ENCODE assay signal across 18 cellular contexts in genomic region chr10:22733992-22734391, GRCh38. TPM values are rescaled to one million over a fixed set of nuclear protein-coding genes. Genes with fewer than 3 reads are reported as not detected.
DNase-seq lines count a peak whose midpoint lies in the region; ATAC-seq and TF ChIP-seq lines count a peak whose summit lies in the region.
"Had no signal": no experiment of that assay in that cellular context is flagged by ENCODE, and none has a peak within 500 bp of the region (broad histone marks: within the 10 kb centered on the region; RNA-seq: fewer than 3 reads in every experiment).

No MANE protein-coding gene starts in this region.

- H3K9me3 Mint-ChIP-seq in GM23338 (peaks cover 2% of the 10 kb centered on the region; the same call in 1 of the 3 replicates), progenitor cell of endocrine pancreas (ENCODE audit: low read depth) (no peaks in the 10 kb centered on the region)
- H3K9me3 Mint-ChIP-seq: CD8-positive, alpha-beta T cell; HFFc6; IgD-negative memory B cell had no signal

- ATAC-seq in GM23338 (no peak), HG02588 (IDR thresholded peaks at IDR 0.05; ENCODE audit: unreplicated experiment) (no peak)
- ATAC-seq: CD8-positive, alpha-beta T cell; HCT116; HepG2 had no signal

- DNase-seq in GM23338 (ENCODE audit: low spot score) (no peak), OCI-M1 (lab: John Stamatoyannopoulos, UW) (peak; percentile 21), amniotic epithelial cell (ENCODE audit: low read depth) (peak; percentile 24), osteoblast (ENCODE audit: insufficient read length, low spot score, missing footprints) (no peak), progenitor cell of endocrine pancreas (ENCODE audit: low spot score, unreplicated experiment) (no peak), GM10266 (ENCODE audit: extremely low spot score) (no peak)
- DNase-seq: 8988T; Calu3; CD8-positive, alpha-beta T cell; GOT3; H7; HFFc6 had no signal

- H3K4me1 Mint-ChIP-seq in GM23338 (no peaks in the 10 kb centered on the region), progenitor cell of endocrine pancreas (ENCODE audit: low read depth) (peaks cover 3% of the 10 kb centered on the region)
- H3K4me1 Mint-ChIP-seq: B cell had no signal

- no peak for TF ChIP-seq CTCF in GM23338 (conservative IDR thresholded peaks at IDR 0.05; ENCODE audit: low read depth in 2 of 2)
- no peak for TF ChIP-seq CTCF in osteoblast (IDR thresholded peaks at IDR 0.05; ENCODE audit: extremely low read depth, low read depth, low read length)
- no peak for TF ChIP-seq CTCF in progenitor cell of endocrine pancreas (IDR thresholded peaks at IDR 0.05; ENCODE audit: unreplicated experiment)
- TF ChIP-seq CTCF in GM10266 (IDR thresholded peaks at IDR 0.05; ENCODE audit: control insufficient read depth, insufficient read depth, low read depth, missing control alignments), result no peak

- H3K9me2 ChIP-seq in GM23338 (ENCODE audit: insufficient read depth), result no peaks in the 10 kb centered on the region

- H3K27ac ChIP-seq in GM23338 (ENCODE audit: low read depth), result no peak overlapping the region
- no peak overlapping the region for H3K27ac ChIP-seq in osteoblast (ENCODE audit: low read depth, low read length)
- H3K27ac ChIP-seq: BLaER1 treated with 17β-estradiol and CSF1 and Interleukin-3, amounts not matched to agents 10 nM and 100 nM had no signal

- H3K4me3 ChIP-seq in GM23338 (no peak overlapping the region), osteoblast (ENCODE audit: insufficient read depth, low read length) (no peak overlapping the region)
- H3K4me3 ChIP-seq: BLaER1 treated with 17β-estradiol and CSF1 and Interleukin-3, amounts not matched to agents 10 nM and 100 nM had no signal

- no peak overlapping the region for H3K4me3 Mint-ChIP-seq in GM23338
- no peak overlapping the region for H3K4me3 Mint-ChIP-seq in progenitor cell of endocrine pancreas (ENCODE audit: low read depth)
- H3K4me3 Mint-ChIP-seq: B cell; CD8-positive, alpha-beta T cell; HFFc6; IgD-negative memory B cell had no signal

- H3K27ac Mint-ChIP-seq in GM23338, result no peak overlapping the region
- H3K27ac Mint-ChIP-seq in progenitor cell of endocrine pancreas, result no peak overlapping the region
- H3K27ac Mint-ChIP-seq: B cell; CD8-positive, alpha-beta T cell; HFFc6 had no signal

- H4K20me1 ChIP-seq in GM23338 (replicated peaks; ENCODE audit: insufficient read depth), result no peaks in the 10 kb centered on the region
- H4K20me1 ChIP-seq in osteoblast (ENCODE audit: insufficient read depth, low read length), result no peaks in the 10 kb centered on the region
- H4K20me1 ChIP-seq: BLaER1 treated with 17β-estradiol and CSF1 and Interleukin-3, amounts not matched to agents 10 nM and 100 nM had no signal

- no peaks in the 10 kb centered on the region for H3F3A ChIP-seq in GM23338 (replicated peaks; ENCODE audit: low read depth)

- H3K36me3 ChIP-seq in GM23338 (ENCODE audit: insufficient read depth) (no peaks in the 10 kb centered on the region), osteoblast (ENCODE audit: insufficient read depth, low read length) (no peaks in the 10 kb centered on the region)
- H3K36me3 ChIP-seq: BLaER1 treated with 17β-estradiol and CSF1 and Interleukin-3, amounts not matched to agents 10 nM and 100 nM had no signal

- H3K27me3 Mint-ChIP-seq in GM23338 (ENCODE audit: insufficient read depth, low read depth, poor library complexity), result peaks cover 3% of the 10 kb centered on the region
- no peaks in the 10 kb centered on the region for H3K27me3 Mint-ChIP-seq in progenitor cell of endocrine pancreas

- H3K36me3 Mint-ChIP-seq in GM23338 (ENCODE audit: low read depth) (no peaks in the 10 kb centered on the region), progenitor cell of endocrine pancreas (ENCODE audit: insufficient read depth) (no peaks in the 10 kb centered on the region)
- H3K36me3 Mint-ChIP-seq: CD8-positive, alpha-beta T cell; IgD-negative memory B cell had no signal

- no peak overlapping the region for H3K4me2 ChIP-seq in GM23338
- no peak overlapping the region for H3K4me2 ChIP-seq in osteoblast (ENCODE audit: insufficient read depth, low read length)
- H3K4me2 ChIP-seq: BLaER1 treated with 17β-estradiol and CSF1 and Interleukin-3, amounts not matched to agents 10 nM and 100 nM had no signal

- no peaks in the 10 kb centered on the region for H3K9me3 ChIP-seq in osteoblast (ENCODE audit: low read depth, low read length)
- H3K9me3 ChIP-seq: BLaER1 treated with 17β-estradiol and CSF1 and Interleukin-3, amounts not matched to agents 10 nM and 100 nM had no signal

- H3K79me2 ChIP-seq in GM23338 (replicated peaks; ENCODE audit: insufficient read depth), result no peaks in the 10 kb centered on the region
- no peaks in the 10 kb centered on the region for H3K79me2 ChIP-seq in osteoblast (ENCODE audit: insufficient read depth, low read length)

- H3K4me1 ChIP-seq in GM23338 (ENCODE audit: insufficient read depth), result no peaks in the 10 kb centered on the region
- peaks cover 7% of the 10 kb centered on the region for H3K4me1 ChIP-seq in osteoblast (ENCODE audit: insufficient read depth, low read length)

- H2AFZ ChIP-seq in GM23338, result peak overlapping the region; percentile 75; the same call in 1 of the 2 replicates
- peak overlapping the region; percentile 12 for H2AFZ ChIP-seq in osteoblast (ENCODE audit: low read length)

- H3K27me3 ChIP-seq in GM23338 (ENCODE audit: insufficient read depth) (no peaks in the 10 kb centered on the region), osteoblast (ENCODE audit: insufficient read depth, low read length) (no peaks in the 10 kb centered on the region)
- H3K27me3 ChIP-seq: BLaER1 treated with 17β-estradiol and CSF1 and Interleukin-3, amounts not matched to agents 10 nM and 100 nM had no signal

TF ChIP-seq in GM23338, 12 proteins besides CTCF, POLR2A, EP300 and RAD21:
- TF ChIP-seq, protein P1, sequence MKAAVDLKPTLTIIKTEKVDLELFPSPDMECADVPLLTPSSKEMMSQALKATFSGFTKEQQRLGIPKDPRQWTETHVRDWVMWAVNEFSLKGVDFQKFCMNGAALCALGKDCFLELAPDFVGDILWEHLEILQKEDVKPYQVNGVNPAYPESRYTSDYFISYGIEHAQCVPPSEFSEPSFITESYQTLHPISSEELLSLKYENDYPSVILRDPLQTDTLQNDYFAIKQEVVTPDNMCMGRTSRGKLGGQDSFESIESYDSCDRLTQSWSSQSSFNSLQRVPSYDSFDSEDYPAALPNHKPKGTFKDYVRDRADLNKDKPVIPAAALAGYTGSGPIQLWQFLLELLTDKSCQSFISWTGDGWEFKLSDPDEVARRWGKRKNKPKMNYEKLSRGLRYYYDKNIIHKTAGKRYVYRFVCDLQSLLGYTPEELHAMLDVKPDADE (IDR thresholded peaks at IDR 0.05), result no peak
- no peak for TF ChIP-seq EZH2phosphoT487 (IDR thresholded peaks at IDR 0.05; ENCODE audit: unreplicated experiment)

RNA-seq across cellular contexts. Expression of gene PIP4K2A, which starts 19.6 kb away (rescaled TPM):
- total RNA-seq in GM23338 (2014; rRNA removed; shearing (Covaris generic)), result 40.1 and 44.4 TPM in 2 replicates
- polyA plus RNA-seq in GM23338 (2016; fragmentation: Nextera tagmentation; extraction: Ambion mirVana), result 39.9 and 40.3 TPM in 2 replicates
- 65.7 and 68.8 TPM in 2 replicates for total RNA-seq in osteoblast
- 22.4 and 26.7 TPM in 2 replicates for total RNA-seq in progenitor cell of endocrine pancreas

Comparison
In these comparisons a context has a peak if more than half of its experiments do, and no peak if none do; other contexts are left out.
1. DNase-seq: peak in OCI-M1 (single experiment) and amniotic epithelial cell (single experiment); none in GM23338 (single experiment), osteoblast (single experiment), progenitor cell of endocrine pancreas (single experiment) and GM10266 (single experiment).